1 cellular context compared by ENCODE assay signal in genomic region chr7:102273749-102274712, GRCh38.
TF ChIP-seq lines count a peak whose summit lies in the region.

No MANE protein-coding gene starts in this region.

TF ChIP-seq in HepG2, 621 proteins besides CTCF, POLR2A, EP300 and RAD21 (continued from another document):
- TF ChIP-seq, protein P1, sequence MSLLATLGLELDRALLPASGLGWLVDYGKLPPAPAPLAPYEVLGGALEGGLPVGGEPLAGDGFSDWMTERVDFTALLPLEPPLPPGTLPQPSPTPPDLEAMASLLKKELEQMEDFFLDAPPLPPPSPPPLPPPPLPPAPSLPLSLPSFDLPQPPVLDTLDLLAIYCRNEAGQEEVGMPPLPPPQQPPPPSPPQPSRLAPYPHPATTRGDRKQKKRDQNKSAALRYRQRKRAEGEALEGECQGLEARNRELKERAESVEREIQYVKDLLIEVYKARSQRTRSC (CRISPR knock-in tag; IDR thresholded peaks at IDR 0.05; ENCODE audit: low read depth): no peak
- 0 out of 2 replicates have a peak, but pooled peaks have one; percentile 37 for TF ChIP-seq RERE (CRISPR knock-in tag; IDR thresholded peaks at IDR 0.05; ENCODE audit: low read depth)
- TF ChIP-seq, protein P2, sequence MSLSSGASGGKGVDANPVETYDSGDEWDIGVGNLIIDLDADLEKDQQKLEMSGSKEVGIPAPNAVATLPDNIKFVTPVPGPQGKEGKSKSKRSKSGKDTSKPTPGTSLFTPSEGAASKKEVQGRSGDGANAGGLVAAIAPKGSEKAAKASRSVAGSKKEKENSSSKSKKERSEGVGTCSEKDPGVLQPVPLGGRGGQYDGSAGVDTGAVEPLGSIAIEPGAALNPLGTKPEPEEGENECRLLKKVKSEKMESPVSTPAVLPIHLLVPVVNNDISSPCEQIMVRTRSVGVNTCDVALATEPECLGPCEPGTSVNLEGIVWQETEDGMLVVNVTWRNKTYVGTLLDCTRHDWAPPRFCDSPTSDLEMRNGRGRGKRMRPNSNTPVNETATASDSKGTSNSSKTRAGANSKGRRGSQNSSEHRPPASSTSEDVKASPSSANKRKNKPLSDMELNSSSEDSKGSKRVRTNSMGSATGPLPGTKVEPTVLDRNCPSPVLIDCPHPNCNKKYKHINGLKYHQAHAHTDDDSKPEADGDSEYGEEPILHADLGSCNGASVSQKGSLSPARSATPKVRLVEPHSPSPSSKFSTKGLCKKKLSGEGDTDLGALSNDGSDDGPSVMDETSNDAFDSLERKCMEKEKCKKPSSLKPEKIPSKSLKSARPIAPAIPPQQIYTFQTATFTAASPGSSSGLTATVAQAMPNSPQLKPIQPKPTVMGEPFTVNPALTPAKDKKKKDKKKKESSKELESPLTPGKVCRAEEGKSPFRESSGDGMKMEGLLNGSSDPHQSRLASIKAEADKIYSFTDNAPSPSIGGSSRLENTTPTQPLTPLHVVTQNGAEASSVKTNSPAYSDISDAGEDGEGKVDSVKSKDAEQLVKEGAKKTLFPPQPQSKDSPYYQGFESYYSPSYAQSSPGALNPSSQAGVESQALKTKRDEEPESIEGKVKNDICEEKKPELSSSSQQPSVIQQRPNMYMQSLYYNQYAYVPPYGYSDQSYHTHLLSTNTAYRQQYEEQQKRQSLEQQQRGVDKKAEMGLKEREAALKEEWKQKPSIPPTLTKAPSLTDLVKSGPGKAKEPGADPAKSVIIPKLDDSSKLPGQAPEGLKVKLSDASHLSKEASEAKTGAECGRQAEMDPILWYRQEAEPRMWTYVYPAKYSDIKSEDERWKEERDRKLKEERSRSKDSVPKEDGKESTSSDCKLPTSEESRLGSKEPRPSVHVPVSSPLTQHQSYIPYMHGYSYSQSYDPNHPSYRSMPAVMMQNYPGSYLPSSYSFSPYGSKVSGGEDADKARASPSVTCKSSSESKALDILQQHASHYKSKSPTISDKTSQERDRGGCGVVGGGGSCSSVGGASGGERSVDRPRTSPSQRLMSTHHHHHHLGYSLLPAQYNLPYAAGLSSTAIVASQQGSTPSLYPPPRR (CRISPR knock-in tag; IDR thresholded peaks at IDR 0.05; ENCODE audit: borderline replicate concordance): peak; percentile 62; the same call in 1 of the 2 replicates
- peak; percentile 87 for TF ChIP-seq MED1 (CRISPR knock-in tag; IDR thresholded peaks at IDR 0.05)
- peak; percentile 62; the same call in 1 of the 2 replicates for TF ChIP-seq SP4 (CRISPR knock-in tag; IDR thresholded peaks at IDR 0.05)
- 0 out of 2 replicates have a peak, but pooled peaks have one; percentile 89 for TF ChIP-seq KLF9 (CRISPR knock-in tag; IDR thresholded peaks at IDR 0.05; ENCODE audit: low read depth)
- TF ChIP-seq, protein P3, sequence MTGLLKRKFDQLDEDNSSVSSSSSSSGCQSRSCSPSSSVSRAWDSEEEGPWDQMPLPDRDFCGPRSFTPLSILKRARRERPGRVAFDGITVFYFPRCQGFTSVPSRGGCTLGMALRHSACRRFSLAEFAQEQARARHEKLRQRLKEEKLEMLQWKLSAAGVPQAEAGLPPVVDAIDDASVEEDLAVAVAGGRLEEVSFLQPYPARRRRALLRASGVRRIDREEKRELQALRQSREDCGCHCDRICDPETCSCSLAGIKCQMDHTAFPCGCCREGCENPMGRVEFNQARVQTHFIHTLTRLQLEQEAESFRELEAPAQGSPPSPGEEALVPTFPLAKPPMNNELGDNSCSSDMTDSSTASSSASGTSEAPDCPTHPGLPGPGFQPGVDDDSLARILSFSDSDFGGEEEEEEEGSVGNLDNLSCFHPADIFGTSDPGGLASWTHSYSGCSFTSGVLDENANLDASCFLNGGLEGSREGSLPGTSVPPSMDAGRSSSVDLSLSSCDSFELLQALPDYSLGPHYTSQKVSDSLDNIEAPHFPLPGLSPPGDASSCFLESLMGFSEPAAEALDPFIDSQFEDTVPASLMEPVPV (CRISPR knock-in tag; IDR thresholded peaks at IDR 0.05): 0 out of 2 replicates have a peak, but pooled peaks have one; percentile 41
- TF ChIP-seq, protein P4, sequence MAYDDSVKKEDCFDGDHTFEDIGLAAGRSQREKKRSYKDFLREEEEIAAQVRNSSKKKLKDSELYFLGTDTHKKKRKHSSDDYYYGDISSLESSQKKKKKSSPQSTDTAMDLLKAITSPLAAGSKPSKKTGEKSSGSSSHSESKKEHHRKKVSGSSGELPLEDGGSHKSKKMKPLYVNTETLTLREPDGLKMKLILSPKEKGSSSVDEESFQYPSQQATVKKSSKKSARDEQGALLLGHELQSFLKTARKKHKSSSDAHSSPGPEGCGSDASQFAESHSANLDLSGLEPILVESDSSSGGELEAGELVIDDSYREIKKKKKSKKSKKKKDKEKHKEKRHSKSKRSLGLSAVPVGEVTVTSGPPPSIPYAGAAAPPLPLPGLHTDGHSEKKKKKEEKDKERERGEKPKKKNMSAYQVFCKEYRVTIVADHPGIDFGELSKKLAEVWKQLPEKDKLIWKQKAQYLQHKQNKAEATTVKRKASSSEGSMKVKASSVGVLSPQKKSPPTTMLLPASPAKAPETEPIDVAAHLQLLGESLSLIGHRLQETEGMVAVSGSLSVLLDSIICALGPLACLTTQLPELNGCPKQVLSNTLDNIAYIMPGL (CRISPR knock-in tag; IDR thresholded peaks at IDR 0.05; ENCODE audit: borderline replicate concordance in 1 of 2, low read depth in 1 of 2): peak in 1 of 2 experiments; percentile 31; a peak in 1 of 4 replicates
- TF ChIP-seq ZNF710 (CRISPR knock-in tag; IDR thresholded peaks at IDR 0.05; ENCODE audit: borderline replicate concordance): no peak
- 0 out of 2 replicates have a peak, but pooled peaks have one; percentile 12 for TF ChIP-seq ARNT2 (CRISPR knock-in tag; IDR thresholded peaks at IDR 0.05; ENCODE audit: low read depth)
- peak; percentile 68; the same call in 1 of the 2 replicates for TF ChIP-seq CBX5 (CRISPR knock-in tag; IDR thresholded peaks at IDR 0.05; ENCODE audit: borderline replicate concordance)
- TF ChIP-seq, protein P5, sequence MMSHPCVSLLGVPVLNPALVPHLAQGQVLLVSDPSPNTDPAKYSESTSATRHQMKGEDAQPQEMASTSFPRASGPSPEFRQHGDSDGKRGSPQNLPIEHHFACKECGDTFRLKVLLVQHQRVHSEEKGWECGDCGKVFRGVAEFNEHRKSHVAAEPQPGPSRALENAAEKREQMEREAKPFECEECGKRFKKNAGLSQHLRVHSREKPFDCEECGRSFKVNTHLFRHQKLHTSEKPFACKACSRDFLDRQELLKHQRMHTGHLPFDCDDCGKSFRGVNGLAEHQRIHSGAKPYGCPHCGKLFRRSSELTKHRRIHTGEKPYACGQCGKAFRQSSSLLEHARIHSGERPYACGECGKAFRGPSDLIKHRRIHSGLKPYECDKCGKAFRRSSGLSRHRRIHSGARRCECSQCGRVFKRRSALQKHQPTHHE (CRISPR knock-in tag; IDR thresholded peaks at IDR 0.05; ENCODE audit: borderline replicate concordance): 0 out of 2 replicates have a peak, but pooled peaks have one; percentile 45
- no peak for TF ChIP-seq NFRKB (IDR thresholded peaks at IDR 0.05)
TF ChIP-seq in HepG2: peak in this region for 178.
